ENCODE assay signal across 8 cellular contexts in genomic region chr15:81301815-81302399, GRCh38. TPM values are rescaled to one million over a fixed set of nuclear protein-coding genes. Genes with fewer than 3 reads are reported as not detected.
A peak's percentile ranks its signal among the peaks of the same experiment; 100 is the strongest.
DNase-seq lines count a peak whose midpoint lies in the region; ATAC-seq and TF ChIP-seq lines count a peak whose summit lies in the region.

No MANE protein-coding gene starts in this region.

- H3K4me3 Mint-ChIP-seq in activated B cell treated with CpG ODN at 0.5 μM for 24 hours: peak overlapping the region; percentile 99

- peaks cover 96% of the 10 kb centered on the region for H3K4me1 Mint-ChIP-seq in activated B cell treated with CpG ODN at 0.5 μM for 24 hours

- no peaks in the 10 kb centered on the region for H3K27me3 Mint-ChIP-seq in activated B cell treated with CpG ODN at 0.5 μM for 24 hours

- peak overlapping the region; percentile 86 to 97 for H3K4me3 ChIP-seq in neutrophil (ENCODE audit: low read depth in 1 of 2, low read length in 1 of 2)

- peak overlapping the region; percentile 99 for H3K27ac Mint-ChIP-seq in activated B cell treated with CpG ODN at 0.5 μM for 24 hours

- peaks cover 68 to 76% of the 10 kb centered on the region in 2 experiments for H3K4me1 ChIP-seq in neutrophil (ENCODE audit: control insufficient read depth in 1 of 2, insufficient read depth in 1 of 2, low read depth in 1 of 2, low read length in 1 of 2)

- peaks cover 79% of the 10 kb centered on the region for H3K36me3 ChIP-seq in neutrophil

- intact Hi-C loops in activated B cell treated with CpG ODN at 0.5 μM for 24 hours (cut with micrococcal nuclease): loop anchor here (1.0 to 2.0 kb wide), 5 partner anchors 8 to 27 kb away; partner anchors contain the start of gene STARD5

- no peaks in the 10 kb centered on the region for H3K9me3 Mint-ChIP-seq in activated B cell treated with CpG ODN at 0.5 μM for 24 hours

- POLR2A ChIA-PET in activated B cell treated with CpG ODN at 0.5 μM for 24 hours (lab: Charles Lee): interaction anchor here (0.7 to 14.9 kb wide), 21 partner anchors 3 to 310 kb away, joined by 3 to 631 read pairs (median 5); partner anchors contain the start of genes STARD5 and TLNRD1

- H3K27ac ChIP-seq in neutrophil: peak overlapping the region; percentile 96

- peaks cover 100% of the 10 kb centered on the region for H3K36me3 Mint-ChIP-seq in activated B cell treated with CpG ODN at 0.5 μM for 24 hours (ENCODE audit: low read depth)

- no peaks in the 10 kb centered on the region for H3K27me3 ChIP-seq in neutrophil

- DNase-seq in stimulated activated CD8-positive, alpha-beta memory T cell treated with anti-CD3 and anti-CD28 coated beads, Interleukin-15, amount 100 ng/mL, for 48 hours (ENCODE audit: low read depth in 2 of 2): peak; percentile 32 to 57
- DNase-seq in stimulated activated CD8-positive, alpha-beta memory T cell treated with anti-CD3 and anti-CD28 coated beads, Interleukin-4, amount 100 ng/mL, for 48 hours: no peak
- DNase-seq in activated B cell treated with CpG ODN at 0.5 μM for 24 hours: peak; percentile 56
- DNase-seq in GM19240 (ENCODE audit: insufficient read length, low spot score): no peak
- no peak for DNase-seq in NCI-H1105 treated with DMSO at 0.1 percent for 48 hours (lab: John Stamatoyannopoulos, UW)
- DNase-seq in NCI-H2196 (lab: John Stamatoyannopoulos, UW; ENCODE audit: unreplicated experiment): no peak

- ATAC-seq in HG03060 (IDR thresholded peaks at IDR 0.05; ENCODE audit: low read depth, unreplicated experiment): peak; percentile 76
- peak; percentile 74 for ATAC-seq in activated B cell treated with CpG ODN at 0.5 μM for 24 hours (ENCODE audit: low read depth)

- CTCF ChIA-PET in activated B cell treated with CpG ODN at 0.5 μM for 24 hours (lab: Charles Lee): interaction anchor here (0.8 to 5.2 kb wide), 13 partner anchors 9 to 98 kb away, joined by 3 to 51 read pairs (median 5); partner anchors contain the start of gene STARD5

- TF ChIP-seq CTCF in activated B cell treated with CpG ODN at 0.5 μM for 24 hours (IDR thresholded peaks at IDR 0.05) (no peak), neutrophil (IDR thresholded peaks at IDR 0.05) (no peak)

- H3K9me3 ChIP-seq in neutrophil: no peaks in the 10 kb centered on the region

RNA-seq across cellular contexts. Expression of gene STARD5, which starts 22.0 kb away (rescaled TPM):
- total RNA-seq in activated B cell treated with CpG ODN at 0.5 μM for 24 hours: 10.5 and 14.3 TPM in 2 replicates

Comparison
In these comparisons a context has a peak if more than half of its experiments do, and no peak if none do; other contexts are left out.
1. DNase-seq: peak in stimulated activated CD8-positive, alpha-beta memory T cell treated with anti-CD3 and anti-CD28 coated beads, Interleukin-15, amount 100 ng/mL, for 48 hours (2 of 2) and activated B cell treated with CpG ODN at 0.5 μM for 24 hours (single experiment); none in stimulated activated CD8-positive, alpha-beta memory T cell treated with anti-CD3 and anti-CD28 coated beads, Interleukin-4, amount 100 ng/mL, for 48 hours (single experiment), GM19240 (single experiment), NCI-H1105 treated with DMSO at 0.1 percent for 48 hours (single experiment) and NCI-H2196 (single experiment).